1 cellular context compared by ENCODE assay signal in genomic region chr15:75335705-75336355, GRCh38.
TF ChIP-seq lines count a peak whose summit lies in the region.

Gene COMMD4 (plus strand): TSS chr15:75336063. CDS start chr15:75336090, 27 bp downstream.

TF ChIP-seq in K562, 482 proteins besides CTCF, POLR2A, EP300 and RAD21 (continued from another document and continues in another):
- TF ChIP-seq ZNF318 (IDR thresholded peaks at IDR 0.05; ENCODE audit: borderline replicate concordance in 1 of 2, low read depth in 1 of 2): no peak
- peak; percentile 94 for TF ChIP-seq ETS1 (conservative IDR thresholded peaks at IDR 0.05; ENCODE audit: control insufficient read depth, low read depth, low read length)
- peak; percentile 87 for TF ChIP-seq BHLHE40 (IDR thresholded peaks at IDR 0.05; ENCODE audit: low read length)
- TF ChIP-seq RBM22 (IDR thresholded peaks at IDR 0.05; ENCODE audit: low read depth, low read length, poor library complexity, severe bottlenecking): no peak
- no peak for TF ChIP-seq ZNF384 (IDR thresholded peaks at IDR 0.05; ENCODE audit: low read depth, low read length)
- no peak; a peak in 1 of 4 replicates for TF ChIP-seq ETV6 (IDR thresholded peaks at IDR 0.05; ENCODE audit: borderline replicate concordance in 1 of 2, low read depth in 2 of 2, low read length in 1 of 2)
- no peak for TF ChIP-seq ETV6 (CRISPR knock-in tag; IDR thresholded peaks at IDR 0.05; ENCODE audit: borderline replicate concordance)
- TF ChIP-seq RNF2 (IDR thresholded peaks at IDR 0.05): peak; percentile 86
- TF ChIP-seq MAFK (IDR thresholded peaks at IDR 0.05; ENCODE audit: low read length): no peak
- TF ChIP-seq ARID4B (CRISPR knock-in tag; IDR thresholded peaks at IDR 0.05): peak; percentile 98
- TF ChIP-seq PHB (CRISPR knock-in tag; IDR thresholded peaks at IDR 0.05): no peak
- TF ChIP-seq ZNF274 (IDR thresholded peaks at IDR 0.05; ENCODE audit: borderline replicate concordance, low read depth, low read length): no peak
- TF ChIP-seq SRSF9 (IDR thresholded peaks at IDR 0.05; ENCODE audit: borderline replicate concordance, low read depth, low read length): no peak
- TF ChIP-seq MITF (IDR thresholded peaks at IDR 0.05): peak; percentile 88; the same call in 1 of the 2 replicates
- peak; percentile 78; the same call in 1 of the 2 replicates for TF ChIP-seq RB1 (IDR thresholded peaks at IDR 0.05; ENCODE audit: low read depth)
- 0 out of 2 replicates have a peak, but pooled peaks have one; percentile 52 for TF ChIP-seq HLTF (IDR thresholded peaks at IDR 0.05)
- TF ChIP-seq SIN3B (IDR thresholded peaks at IDR 0.05; ENCODE audit: low read depth): peak; percentile 99
- peak; percentile 27 to 40; a peak in 2 of 4 replicates for TF ChIP-seq NRF1 (conservative IDR thresholded peaks at IDR 0.05 in 1 of 2, IDR thresholded peaks at IDR 0.05 in 1 of 2)
- TF ChIP-seq TFE3 (CRISPR knock-in tag; IDR thresholded peaks at IDR 0.05): peak; percentile 100
- no peak for TF ChIP-seq ZNF217 (CRISPR knock-in tag; IDR thresholded peaks at IDR 0.05)
- TF ChIP-seq PREB (CRISPR knock-in tag; IDR thresholded peaks at IDR 0.05): no peak
- TF ChIP-seq PRMT5 (CRISPR knock-in tag; IDR thresholded peaks at IDR 0.05): no peak
- 0 out of 2 replicates have a peak, but pooled peaks have one; percentile 24 for TF ChIP-seq FOXP1 (CRISPR knock-in tag; IDR thresholded peaks at IDR 0.05)
- peak; percentile 99 for TF ChIP-seq C11orf30 (IDR thresholded peaks at IDR 0.05; ENCODE audit: low read depth)
- no peak for TF ChIP-seq HNRNPL (IDR thresholded peaks at IDR 0.05; ENCODE audit: low read depth, low read length)
- TF ChIP-seq ZNF232 (CRISPR knock-in tag; IDR thresholded peaks at IDR 0.05): no peak
- TF ChIP-seq FIP1L1 (IDR thresholded peaks at IDR 0.05; ENCODE audit: low read depth, low read length, poor library complexity, severe bottlenecking): no peak
- no peak for TF ChIP-seq MCM7 (IDR thresholded peaks at IDR 0.05)
- TF ChIP-seq GTF3C2 (IDR thresholded peaks at IDR 0.05; ENCODE audit: borderline replicate concordance, extremely low read depth, insufficient read length): no peak
- no peak for TF ChIP-seq HNRNPK (IDR thresholded peaks at IDR 0.05; ENCODE audit: low read depth, low read length, poor library complexity, severe bottlenecking)
- no peak for TF ChIP-seq FOXK1 (CRISPR knock-in tag; IDR thresholded peaks at IDR 0.05; ENCODE audit: borderline replicate concordance)
- TF ChIP-seq SETDB1 (IDR thresholded peaks at IDR 0.05; ENCODE audit: low read length): no peak
- no peak for TF ChIP-seq MAFF (IDR thresholded peaks at IDR 0.05; ENCODE audit: low read length)
- TF ChIP-seq ZNF717 (CRISPR knock-in tag; IDR thresholded peaks at IDR 0.05): no peak
- TF ChIP-seq EP400 (IDR thresholded peaks at IDR 0.05): peak; percentile 87
- peak; percentile 3; the same call in 1 of the 2 replicates for TF ChIP-seq MAFG (tag; conservative IDR thresholded peaks at IDR 0.05)
- TF ChIP-seq BCOR (IDR thresholded peaks at IDR 0.05): no peak
- TF ChIP-seq L3MBTL2 (IDR thresholded peaks at IDR 0.05): peak; percentile 90
